ENCODE assay signal across 13 cellular contexts in genomic region chr10:44249490-44249889, GRCh38.
DNase-seq lines count a peak whose midpoint lies in the region; ATAC-seq and TF ChIP-seq lines count a peak whose summit lies in the region.
"Had no signal": no experiment of that assay in that cellular context is flagged by ENCODE, and none has a peak within 500 bp of the region (broad histone marks: within the 10 kb centered on the region; RNA-seq: fewer than 3 reads in every experiment).

No MANE protein-coding gene starts in this region.

- H3K4me2 ChIP-seq in H9 (ENCODE audit: insufficient read depth, insufficient read length, low read length): no peak overlapping the region
- H3K4me2 ChIP-seq in PC-3 (ENCODE audit: low read length): no peak overlapping the region
- H3K4me2 ChIP-seq: BLaER1 treated with 17β-estradiol and CSF1 and Interleukin-3, amounts not matched to agents 10 nM and 100 nM had no signal

- no TSS peak for BruUV-seq in PC-3 (replicated peaks; lab: Mats Ljungman, UMichigan)

- H3K9me3 ChIP-seq in H9 (ENCODE audit: control insufficient read depth, low read depth, low read length): no peaks in the 10 kb centered on the region
- H3K9me3 ChIP-seq in PC-3 (ENCODE audit: low read length): no peaks in the 10 kb centered on the region
- H3K9me3 ChIP-seq in iPS-15b (ENCODE audit: control insufficient read depth, insufficient read depth, low read length): no peaks in the 10 kb centered on the region
- H3K9me3 ChIP-seq: SJSA1 had no signal

- no peak overlapping the region for H3K27ac ChIP-seq in H9 (ENCODE audit: insufficient read length, low read depth, low read length)
- no peak overlapping the region for H3K27ac ChIP-seq in PC-3 (ENCODE audit: low read length)
- H3K27ac ChIP-seq: BLaER1 treated with 17β-estradiol and CSF1 and Interleukin-3, amounts not matched to agents 10 nM and 100 nM; SJSA1 had no signal

- no peak for ATAC-seq in PC-3

- no peak overlapping the region for H2BK120ac ChIP-seq in H9 (ENCODE audit: low read depth, low read length, poor library complexity, severe bottlenecking)

- CTCF ChIA-PET in PC-3 (lab: Charles Lee): no interaction called here

- no peaks in the 10 kb centered on the region for H4K20me1 ChIP-seq in H9 (ENCODE audit: control insufficient read depth, insufficient read depth, insufficient read length)
- H4K20me1 ChIP-seq in PC-3 (ENCODE audit: low read length): no peaks in the 10 kb centered on the region
- H4K20me1 ChIP-seq: BLaER1 treated with 17β-estradiol and CSF1 and Interleukin-3, amounts not matched to agents 10 nM and 100 nM had no signal

- peaks cover 18 to 19% of the 10 kb centered on the region in 2 experiments for H3K9me3 Mint-ChIP-seq in H9
- no peaks in the 10 kb centered on the region for H3K9me3 Mint-ChIP-seq in activated T-helper 2 cell treated with anti-CD3 and anti-CD28 coated beads, Interferon-gamma antibody, Interleukin-2, Interleukin-4, amounts not matched to agents 10 μg/mL and 5 μg/mL and 100 μg/mL, durations not matched to agents 14 hours and 24 hours and 36 hours

- H3K4me1 ChIP-seq in H9 (ENCODE audit: insufficient read depth, low read length) (no peaks in the 10 kb centered on the region; the same call in 1 of the 2 replicates), PC-3 (ENCODE audit: insufficient read depth, low read length) (no peaks in the 10 kb centered on the region), iPS-15b (ENCODE audit: control insufficient read depth, insufficient read depth, low read length) (peaks cover 8% of the 10 kb centered on the region)
- H3K4me1 ChIP-seq: BLaER1 treated with 17β-estradiol and CSF1 and Interleukin-3, amounts not matched to agents 10 nM and 100 nM; SJSA1 had no signal

- no peak overlapping the region for H2BK5ac ChIP-seq in H9 (ENCODE audit: insufficient read length, low read length)

- no peak overlapping the region for H3K56ac ChIP-seq in H9 (ENCODE audit: insufficient read length, low read depth, low read length)

- H4K5ac ChIP-seq in H9 (ENCODE audit: insufficient read length, low read depth, low read length): no peak overlapping the region

- H4K91ac ChIP-seq in H9 (ENCODE audit: insufficient read length, low read depth, low read length): no peak overlapping the region

- DNase-seq in A172 (ENCODE audit: low spot score) (peak; percentile 18), H9 (peak; percentile 55), PC-3 (peak; percentile 9), COLO668 (lab: John Stamatoyannopoulos, UW; ENCODE audit: unreplicated experiment) (no peak), HuH-7 (ENCODE audit: low spot score) (no peak)
- DNase-seq in activated T-helper 2 cell treated with anti-CD3 and anti-CD28 coated beads, Interferon-gamma antibody, Interleukin-2, Interleukin-4, amounts not matched to agents 10 μg/mL and 5 μg/mL and 100 μg/mL, durations not matched to agents 14 hours and 24 hours and 36 hours (ENCODE audit: low spot score): no peak
- no peak for DNase-seq in activated naive CD4-positive, alpha-beta T cell treated with Interleukin-2 at 50 U/mL for 16 hours
- DNase-seq: NCI-H1436 treated with DMSO at 0.1 percent for 48 hours, NCI-H524 had no signal

- no peaks in the 10 kb centered on the region for H3K27me3 ChIP-seq in H9 (ENCODE audit: insufficient read depth, low read length)
- H3K27me3 ChIP-seq in PC-3 (ENCODE audit: low read length): no peaks in the 10 kb centered on the region
- H3K27me3 ChIP-seq in iPS-15b (ENCODE audit: control insufficient read depth, insufficient read depth, low read length): no peaks in the 10 kb centered on the region
- H3K27me3 ChIP-seq: BLaER1 treated with 17β-estradiol and CSF1 and Interleukin-3, amounts not matched to agents 10 nM and 100 nM; SJSA1 had no signal

- no peak overlapping the region for H3K4ac ChIP-seq in H9 (ENCODE audit: low read depth, low read length)

- no peak overlapping the region for H3K4me3 Mint-ChIP-seq in H9
- H3K4me3 Mint-ChIP-seq in activated T-helper 2 cell treated with anti-CD3 and anti-CD28 coated beads, Interferon-gamma antibody, Interleukin-2, Interleukin-4, amounts not matched to agents 10 μg/mL and 5 μg/mL and 100 μg/mL, durations not matched to agents 14 hours and 24 hours and 36 hours (ENCODE audit: low read depth): no peak overlapping the region
- H3K4me3 Mint-ChIP-seq: CD8-positive, alpha-beta memory T cell had no signal

- H3K23me2 ChIP-seq in H9 (ENCODE audit: insufficient read length, low read depth, low read length, poor library complexity, severe bottlenecking): no peaks in the 10 kb centered on the region

- no peak overlapping the region for H3K9ac ChIP-seq in H9 (ENCODE audit: extremely low read depth, insufficient read length, low read length)
- no peak overlapping the region for H3K9ac ChIP-seq in PC-3 (ENCODE audit: low read length)
- no peak overlapping the region for H3K9ac ChIP-seq in iPS-15b (ENCODE audit: low read depth, low read length)
- H3K9ac ChIP-seq: BLaER1 treated with 17β-estradiol and CSF1 and Interleukin-3, amounts not matched to agents 10 nM and 100 nM had no signal

- no peak overlapping the region for H2BK12ac ChIP-seq in H9 (ENCODE audit: insufficient read length, low read depth, low read length)

- no peak overlapping the region for H2AK5ac ChIP-seq in H9 (ENCODE audit: insufficient read length, low read length)

- POLR2A ChIA-PET in PC-3 (lab: Charles Lee; ENCODE audit: unreplicated experiment): no interaction called here

- H3K36me3 ChIP-seq in PC-3 (ENCODE audit: low read depth, low read length) (no peaks in the 10 kb centered on the region), iPS-15b (ENCODE audit: control insufficient read depth, insufficient read depth, low read length) (no peaks in the 10 kb centered on the region)
- H3K36me3 ChIP-seq: BLaER1 treated with 17β-estradiol and CSF1 and Interleukin-3, amounts not matched to agents 10 nM and 100 nM; SJSA1 had no signal

- no CpG with 5 or more reads among the region's 11 CpGs for WGBS in H9 (ENCODE audit: extremely low coverage, insufficient read length, low lambda C conversion rate)

- TF ChIP-seq CTCF in H9 (conservative IDR thresholded peaks at IDR 0.05) (no peak), PC-3 (conservative IDR thresholded peaks at IDR 0.05; ENCODE audit: low read depth, low read length) (no peak)

- peak overlapping the region in 1 of 3 experiments; percentile 68; a peak in 1 of 7 replicates for H3K27ac Mint-ChIP-seq in H9
- no peak overlapping the region for H3K27ac Mint-ChIP-seq in activated T-helper 2 cell treated with anti-CD3 and anti-CD28 coated beads, Interferon-gamma antibody, Interleukin-2, Interleukin-4, amounts not matched to agents 10 μg/mL and 5 μg/mL and 100 μg/mL, durations not matched to agents 14 hours and 24 hours and 36 hours
- H3K27ac Mint-ChIP-seq: CD8-positive, alpha-beta memory T cell had no signal

- no peaks in the 10 kb centered on the region for H3K79me2 ChIP-seq in H9 (ENCODE audit: insufficient read depth, low read length)
- H3K79me2 ChIP-seq in PC-3 (ENCODE audit: low read length): no peaks in the 10 kb centered on the region

- no peak overlapping the region for H3T11ph ChIP-seq in H9 (ENCODE audit: low read length)

- peaks cover 34% of the 10 kb centered on the region for H3K27me3 Mint-ChIP-seq in H9 (ENCODE audit: low read depth)
- no peaks in the 10 kb centered on the region for H3K27me3 Mint-ChIP-seq in activated T-helper 2 cell treated with anti-CD3 and anti-CD28 coated beads, Interferon-gamma antibody, Interleukin-2, Interleukin-4, amounts not matched to agents 10 μg/mL and 5 μg/mL and 100 μg/mL, durations not matched to agents 14 hours and 24 hours and 36 hours (ENCODE audit: low read depth)

- H3K9me2 ChIP-seq in PC-3 (replicated peaks; ENCODE audit: low read length): no peaks in the 10 kb centered on the region

- H4K8ac ChIP-seq in H9 (replicated peaks; ENCODE audit: insufficient read length, low read depth, low read length): no peak overlapping the region

- H3K23ac ChIP-seq in H9 (ENCODE audit: insufficient read length, low read depth, low read length): no peak overlapping the region

- H3K4me3 ChIP-seq in PC-3 (ENCODE audit: low read length): no peak overlapping the region
- H3K4me3 ChIP-seq in iPS-15b (ENCODE audit: low read depth, low read length): peak overlapping the region; percentile 39
- H3K4me3 ChIP-seq: BLaER1 treated with 17β-estradiol and CSF1 and Interleukin-3, amounts not matched to agents 10 nM and 100 nM; SJSA1 had no signal

- intact Hi-C loops in PC-3 (cut with micrococcal nuclease): no loop called here
- intact Hi-C loops in activated T-helper 2 cell treated with anti-CD3 and anti-CD28 coated beads, Interferon-gamma antibody, Interleukin-2, Interleukin-4, amounts not matched to agents 10 μg/mL and 5 μg/mL and 100 μg/mL, durations not matched to agents 14 hours and 24 hours and 36 hours (cut with micrococcal nuclease): no loop called here

- peaks cover 0 to 13% (median 0%) of the 10 kb centered on the region in 3 experiments; a peak in 5 of 7 replicates for H3K36me3 Mint-ChIP-seq in H9 (ENCODE audit: insufficient read depth in 1 of 3, low read depth in 3 of 3)
- H3K36me3 Mint-ChIP-seq in activated T-helper 2 cell treated with anti-CD3 and anti-CD28 coated beads, Interferon-gamma antibody, Interleukin-2, Interleukin-4, amounts not matched to agents 10 μg/mL and 5 μg/mL and 100 μg/mL, durations not matched to agents 14 hours and 24 hours and 36 hours (ENCODE audit: low read depth): no peaks in the 10 kb centered on the region
- H3K36me3 Mint-ChIP-seq: CD8-positive, alpha-beta memory T cell had no signal

- no peaks in the 10 kb centered on the region for H3K79me1 ChIP-seq in H9 (ENCODE audit: insufficient read depth, low read depth, low read length, poor library complexity, severe bottlenecking)

- peak overlapping the region; percentile 65; the same call in 1 of the 2 replicates for H3K14ac ChIP-seq in H9 (ENCODE audit: insufficient read depth, low read length)

- H3K4me1 Mint-ChIP-seq in H9: peaks cover 9% of the 10 kb centered on the region in 2 experiments
- H3K4me1 Mint-ChIP-seq in activated T-helper 2 cell treated with anti-CD3 and anti-CD28 coated beads, Interferon-gamma antibody, Interleukin-2, Interleukin-4, amounts not matched to agents 10 μg/mL and 5 μg/mL and 100 μg/mL, durations not matched to agents 14 hours and 24 hours and 36 hours (ENCODE audit: low read depth): no peaks in the 10 kb centered on the region
- H3K4me1 Mint-ChIP-seq: CD8-positive, alpha-beta memory T cell had no signal

- H3F3A ChIP-seq in PC-3 (ENCODE audit: low read length, unreplicated experiment): no peaks in the 10 kb centered on the region

- H2BK15ac ChIP-seq in H9 (ENCODE audit: low read depth, low read length): no peak overlapping the region

- H3K18ac ChIP-seq in H9 (ENCODE audit: insufficient read length, low read depth, low read length): peak overlapping the region; percentile 70

- no peak overlapping the region for H2BK20ac ChIP-seq in H9 (ENCODE audit: low read depth, low read length, poor library complexity, severe bottlenecking)

- H2AFZ ChIP-seq in H9 (ENCODE audit: low read length) (peak overlapping the region; percentile 71), PC-3 (ENCODE audit: low read length) (0 out of 2 replicates have a peak overlapping the region, but pooled peaks have one; percentile 36)

Comparison
In these comparisons a context has a peak if more than half of its experiments do, and no peak if none do; other contexts are left out.
1. DNase-seq: peak in A172 (single experiment), H9 (single experiment) and PC-3 (single experiment); none in COLO668 (single experiment), activated T-helper 2 cell treated with anti-CD3 and anti-CD28 coated beads, Interferon-gamma antibody, Interleukin-2, Interleukin-4, amounts not matched to agents 10 μg/mL and 5 μg/mL and 100 μg/mL, durations not matched to agents 14 hours and 24 hours and 36 hours (single experiment), HuH-7 (single experiment) and activated naive CD4-positive, alpha-beta T cell treated with Interleukin-2 at 50 U/mL for 16 hours (single experiment).